1 cellular context compared by ENCODE assay signal in genomic region chr22:37803195-37803635, GRCh38.
A peak's percentile ranks its signal among the peaks of the same experiment; 100 is the strongest.
TF ChIP-seq lines count a peak whose summit lies in the region.

No MANE protein-coding gene starts in this region.

TF ChIP-seq in K562, 482 proteins besides CTCF, POLR2A, EP300 and RAD21 (continued from another document and continues in another):
- TF ChIP-seq HDAC3 (IDR thresholded peaks at IDR 0.05; ENCODE audit: borderline replicate concordance, partially characterized antibody) (peak; percentile 92), FIP1L1 (IDR thresholded peaks at IDR 0.05; ENCODE audit: low read depth, low read length, poor library complexity, severe bottlenecking) (no peak), ZEB2 (IDR thresholded peaks at IDR 0.05) (peak; percentile 86), FOXJ2 (tag; IDR thresholded peaks at IDR 0.05) (no peak; the same call in 1 of the 2 replicates), MAZ (CRISPR knock-in tag; conservative IDR thresholded peaks at IDR 0.05 in 1 of 2, IDR thresholded peaks at IDR 0.05 in 1 of 2) (peak; percentile 31 to 65; a peak in 3 of 4 replicates), LARP7 (IDR thresholded peaks at IDR 0.05) (0 out of 2 replicates have a peak, but pooled peaks have one; percentile 26), FOXK2 (conservative IDR thresholded peaks at IDR 0.05 in 1 of 2, IDR thresholded peaks at IDR 0.05 in 1 of 2; ENCODE audit: low read depth in 2 of 2) (peak; percentile 78 to 98), FOXA3 (CRISPR knock-in tag; conservative IDR thresholded peaks at IDR 0.05 in 1 of 2, IDR thresholded peaks at IDR 0.05 in 1 of 2) (no peak), SREBF2 (CRISPR knock-in tag; IDR thresholded peaks at IDR 0.05) (no peak), KAT8 (IDR thresholded peaks at IDR 0.05; ENCODE audit: low read depth) (no peak), MEF2A (IDR thresholded peaks at IDR 0.05; ENCODE audit: control insufficient read depth, low read depth, low read length) (no peak), DDX20 (tag; IDR thresholded peaks at IDR 0.05; ENCODE audit: low read depth) (no peak), GATAD2A (IDR thresholded peaks at IDR 0.05) (no peak), SMARCC2 (IDR thresholded peaks at IDR 0.05; ENCODE audit: low read depth) (peak; percentile 82), ARID1B (IDR thresholded peaks at IDR 0.05) (peak; percentile 99), ZNF75A (CRISPR knock-in tag; IDR thresholded peaks at IDR 0.05) (no peak), XRCC4 (IDR thresholded peaks at IDR 0.05; ENCODE audit: extremely low read depth, insufficient read depth, insufficient read length) (no peak), HEY1 (CRISPR knock-in tag; IDR thresholded peaks at IDR 0.05; ENCODE audit: borderline replicate concordance) (no peak), MCM7 (IDR thresholded peaks at IDR 0.05) (no peak), CBFA2T2 (conservative IDR thresholded peaks at IDR 0.05) (peak; percentile 92), STAT5B (CRISPR knock-in tag; IDR thresholded peaks at IDR 0.05) (no peak), DIDO1 (tag; IDR thresholded peaks at IDR 0.05; ENCODE audit: low read depth) (no peak), HCFC1 (IDR thresholded peaks at IDR 0.05; ENCODE audit: low read depth, low read length) (no peak), TRIM24 (IDR thresholded peaks at IDR 0.05) (peak; percentile 89), RCOR1 (IDR thresholded peaks at IDR 0.05; ENCODE audit: borderline replicate concordance in 1 of 2, low read depth in 2 of 2, low read length in 2 of 2) (peak in 1 of 2 experiments; percentile 88; a peak in 3 of 4 replicates), PRMT5 (CRISPR knock-in tag; IDR thresholded peaks at IDR 0.05) (no peak), ATF7 (IDR thresholded peaks at IDR 0.05) (peak; percentile 98), SMARCA4 (IDR thresholded peaks at IDR 0.05) (peak; percentile 96), KDM2B (CRISPR knock-in tag; IDR thresholded peaks at IDR 0.05) (no peak), ZNF41 (CRISPR knock-in tag; conservative IDR thresholded peaks at IDR 0.05) (no peak), HNRNPK (IDR thresholded peaks at IDR 0.05; ENCODE audit: low read depth, low read length, poor library complexity, severe bottlenecking) (no peak), POU5F1 (IDR thresholded peaks at IDR 0.05; ENCODE audit: borderline replicate concordance, low read depth, low read length, partially characterized antibody) (no peak), SAP30 (IDR thresholded peaks at IDR 0.05; ENCODE audit: borderline replicate concordance, insufficient read depth, low read depth, low read length, poor library complexity, severe bottlenecking) (no peak), PURB (CRISPR knock-in tag; IDR thresholded peaks at IDR 0.05; ENCODE audit: low read depth) (no peak), KLF6 (CRISPR knock-in tag; IDR thresholded peaks at IDR 0.05; ENCODE audit: borderline replicate concordance) (no peak), IRF9 (tag; IDR thresholded peaks at IDR 0.05) (no peak), NFIC (IDR thresholded peaks at IDR 0.05) (peak; percentile 81), JUN (IDR thresholded peaks at IDR 0.05; ENCODE audit: borderline replicate concordance, low read depth, low read length) (0 out of 2 replicates have a peak, but pooled peaks have one; percentile 21), JUN (CRISPR knock-in tag; IDR thresholded peaks at IDR 0.05; ENCODE audit: borderline replicate concordance) (no peak)
- TF ChIP-seq, protein P1, sequence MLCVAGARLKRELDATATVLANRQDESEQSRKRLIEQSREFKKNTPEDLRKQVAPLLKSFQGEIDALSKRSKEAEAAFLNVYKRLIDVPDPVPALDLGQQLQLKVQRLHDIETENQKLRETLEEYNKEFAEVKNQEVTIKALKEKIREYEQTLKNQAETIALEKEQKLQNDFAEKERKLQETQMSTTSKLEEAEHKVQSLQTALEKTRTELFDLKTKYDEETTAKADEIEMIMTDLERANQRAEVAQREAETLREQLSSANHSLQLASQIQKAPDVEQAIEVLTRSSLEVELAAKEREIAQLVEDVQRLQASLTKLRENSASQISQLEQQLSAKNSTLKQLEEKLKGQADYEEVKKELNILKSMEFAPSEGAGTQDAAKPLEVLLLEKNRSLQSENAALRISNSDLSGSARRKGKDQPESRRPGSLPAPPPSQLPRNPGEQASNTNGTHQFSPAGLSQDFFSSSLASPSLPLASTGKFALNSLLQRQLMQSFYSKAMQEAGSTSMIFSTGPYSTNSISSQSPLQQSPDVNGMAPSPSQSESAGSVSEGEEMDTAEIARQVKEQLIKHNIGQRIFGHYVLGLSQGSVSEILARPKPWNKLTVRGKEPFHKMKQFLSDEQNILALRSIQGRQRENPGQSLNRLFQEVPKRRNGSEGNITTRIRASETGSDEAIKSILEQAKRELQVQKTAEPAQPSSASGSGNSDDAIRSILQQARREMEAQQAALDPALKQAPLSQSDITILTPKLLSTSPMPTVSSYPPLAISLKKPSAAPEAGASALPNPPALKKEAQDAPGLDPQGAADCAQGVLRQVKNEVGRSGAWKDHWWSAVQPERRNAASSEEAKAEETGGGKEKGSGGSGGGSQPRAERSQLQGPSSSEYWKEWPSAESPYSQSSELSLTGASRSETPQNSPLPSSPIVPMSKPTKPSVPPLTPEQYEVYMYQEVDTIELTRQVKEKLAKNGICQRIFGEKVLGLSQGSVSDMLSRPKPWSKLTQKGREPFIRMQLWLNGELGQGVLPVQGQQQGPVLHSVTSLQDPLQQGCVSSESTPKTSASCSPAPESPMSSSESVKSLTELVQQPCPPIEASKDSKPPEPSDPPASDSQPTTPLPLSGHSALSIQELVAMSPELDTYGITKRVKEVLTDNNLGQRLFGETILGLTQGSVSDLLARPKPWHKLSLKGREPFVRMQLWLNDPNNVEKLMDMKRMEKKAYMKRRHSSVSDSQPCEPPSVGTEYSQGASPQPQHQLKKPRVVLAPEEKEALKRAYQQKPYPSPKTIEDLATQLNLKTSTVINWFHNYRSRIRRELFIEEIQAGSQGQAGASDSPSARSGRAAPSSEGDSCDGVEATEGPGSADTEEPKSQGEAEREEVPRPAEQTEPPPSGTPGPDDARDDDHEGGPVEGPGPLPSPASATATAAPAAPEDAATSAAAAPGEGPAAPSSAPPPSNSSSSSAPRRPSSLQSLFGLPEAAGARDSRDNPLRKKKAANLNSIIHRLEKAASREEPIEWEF (CRISPR knock-in tag; IDR thresholded peaks at IDR 0.05), result peak; percentile 55; the same call in 1 of the 2 replicates
- TF ChIP-seq, protein P2, sequence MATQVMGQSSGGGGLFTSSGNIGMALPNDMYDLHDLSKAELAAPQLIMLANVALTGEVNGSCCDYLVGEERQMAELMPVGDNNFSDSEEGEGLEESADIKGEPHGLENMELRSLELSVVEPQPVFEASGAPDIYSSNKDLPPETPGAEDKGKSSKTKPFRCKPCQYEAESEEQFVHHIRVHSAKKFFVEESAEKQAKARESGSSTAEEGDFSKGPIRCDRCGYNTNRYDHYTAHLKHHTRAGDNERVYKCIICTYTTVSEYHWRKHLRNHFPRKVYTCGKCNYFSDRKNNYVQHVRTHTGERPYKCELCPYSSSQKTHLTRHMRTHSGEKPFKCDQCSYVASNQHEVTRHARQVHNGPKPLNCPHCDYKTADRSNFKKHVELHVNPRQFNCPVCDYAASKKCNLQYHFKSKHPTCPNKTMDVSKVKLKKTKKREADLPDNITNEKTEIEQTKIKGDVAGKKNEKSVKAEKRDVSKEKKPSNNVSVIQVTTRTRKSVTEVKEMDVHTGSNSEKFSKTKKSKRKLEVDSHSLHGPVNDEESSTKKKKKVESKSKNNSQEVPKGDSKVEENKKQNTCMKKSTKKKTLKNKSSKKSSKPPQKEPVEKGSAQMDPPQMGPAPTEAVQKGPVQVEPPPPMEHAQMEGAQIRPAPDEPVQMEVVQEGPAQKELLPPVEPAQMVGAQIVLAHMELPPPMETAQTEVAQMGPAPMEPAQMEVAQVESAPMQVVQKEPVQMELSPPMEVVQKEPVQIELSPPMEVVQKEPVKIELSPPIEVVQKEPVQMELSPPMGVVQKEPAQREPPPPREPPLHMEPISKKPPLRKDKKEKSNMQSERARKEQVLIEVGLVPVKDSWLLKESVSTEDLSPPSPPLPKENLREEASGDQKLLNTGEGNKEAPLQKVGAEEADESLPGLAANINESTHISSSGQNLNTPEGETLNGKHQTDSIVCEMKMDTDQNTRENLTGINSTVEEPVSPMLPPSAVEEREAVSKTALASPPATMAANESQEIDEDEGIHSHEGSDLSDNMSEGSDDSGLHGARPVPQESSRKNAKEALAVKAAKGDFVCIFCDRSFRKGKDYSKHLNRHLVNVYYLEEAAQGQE (CRISPR knock-in tag; IDR thresholded peaks at IDR 0.05; ENCODE audit: low read depth), result no peak
- TF ChIP-seq, protein P3, sequence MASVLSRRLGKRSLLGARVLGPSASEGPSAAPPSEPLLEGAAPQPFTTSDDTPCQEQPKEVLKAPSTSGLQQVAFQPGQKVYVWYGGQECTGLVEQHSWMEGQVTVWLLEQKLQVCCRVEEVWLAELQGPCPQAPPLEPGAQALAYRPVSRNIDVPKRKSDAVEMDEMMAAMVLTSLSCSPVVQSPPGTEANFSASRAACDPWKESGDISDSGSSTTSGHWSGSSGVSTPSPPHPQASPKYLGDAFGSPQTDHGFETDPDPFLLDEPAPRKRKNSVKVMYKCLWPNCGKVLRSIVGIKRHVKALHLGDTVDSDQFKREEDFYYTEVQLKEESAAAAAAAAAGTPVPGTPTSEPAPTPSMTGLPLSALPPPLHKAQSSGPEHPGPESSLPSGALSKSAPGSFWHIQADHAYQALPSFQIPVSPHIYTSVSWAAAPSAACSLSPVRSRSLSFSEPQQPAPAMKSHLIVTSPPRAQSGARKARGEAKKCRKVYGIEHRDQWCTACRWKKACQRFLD (CRISPR knock-in tag; IDR thresholded peaks at IDR 0.05), result peak; percentile 87
- TF ChIP-seq, protein P4, sequence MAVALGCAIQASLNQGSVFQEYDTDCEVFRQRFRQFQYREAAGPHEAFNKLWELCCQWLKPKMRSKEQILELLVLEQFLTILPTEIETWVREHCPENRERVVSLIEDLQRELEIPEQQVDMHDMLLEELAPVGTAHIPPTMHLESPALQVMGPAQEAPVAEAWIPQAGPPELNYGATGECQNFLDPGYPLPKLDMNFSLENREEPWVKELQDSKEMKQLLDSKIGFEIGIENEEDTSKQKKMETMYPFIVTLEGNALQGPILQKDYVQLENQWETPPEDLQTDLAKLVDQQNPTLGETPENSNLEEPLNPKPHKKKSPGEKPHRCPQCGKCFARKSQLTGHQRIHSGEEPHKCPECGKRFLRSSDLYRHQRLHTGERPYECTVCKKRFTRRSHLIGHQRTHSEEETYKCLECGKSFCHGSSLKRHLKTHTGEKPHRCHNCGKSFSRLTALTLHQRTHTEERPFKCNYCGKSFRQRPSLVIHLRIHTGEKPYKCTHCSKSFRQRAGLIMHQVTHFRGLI (CRISPR knock-in tag; IDR thresholded peaks at IDR 0.05), result no peak
- TF ChIP-seq, protein P5, sequence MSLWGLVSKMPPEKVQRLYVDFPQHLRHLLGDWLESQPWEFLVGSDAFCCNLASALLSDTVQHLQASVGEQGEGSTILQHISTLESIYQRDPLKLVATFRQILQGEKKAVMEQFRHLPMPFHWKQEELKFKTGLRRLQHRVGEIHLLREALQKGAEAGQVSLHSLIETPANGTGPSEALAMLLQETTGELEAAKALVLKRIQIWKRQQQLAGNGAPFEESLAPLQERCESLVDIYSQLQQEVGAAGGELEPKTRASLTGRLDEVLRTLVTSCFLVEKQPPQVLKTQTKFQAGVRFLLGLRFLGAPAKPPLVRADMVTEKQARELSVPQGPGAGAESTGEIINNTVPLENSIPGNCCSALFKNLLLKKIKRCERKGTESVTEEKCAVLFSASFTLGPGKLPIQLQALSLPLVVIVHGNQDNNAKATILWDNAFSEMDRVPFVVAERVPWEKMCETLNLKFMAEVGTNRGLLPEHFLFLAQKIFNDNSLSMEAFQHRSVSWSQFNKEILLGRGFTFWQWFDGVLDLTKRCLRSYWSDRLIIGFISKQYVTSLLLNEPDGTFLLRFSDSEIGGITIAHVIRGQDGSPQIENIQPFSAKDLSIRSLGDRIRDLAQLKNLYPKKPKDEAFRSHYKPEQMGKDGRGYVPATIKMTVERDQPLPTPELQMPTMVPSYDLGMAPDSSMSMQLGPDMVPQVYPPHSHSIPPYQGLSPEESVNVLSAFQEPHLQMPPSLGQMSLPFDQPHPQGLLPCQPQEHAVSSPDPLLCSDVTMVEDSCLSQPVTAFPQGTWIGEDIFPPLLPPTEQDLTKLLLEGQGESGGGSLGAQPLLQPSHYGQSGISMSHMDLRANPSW (CRISPR knock-in tag; IDR thresholded peaks at IDR 0.05), result no peak
- TF ChIP-seq, protein P6, sequence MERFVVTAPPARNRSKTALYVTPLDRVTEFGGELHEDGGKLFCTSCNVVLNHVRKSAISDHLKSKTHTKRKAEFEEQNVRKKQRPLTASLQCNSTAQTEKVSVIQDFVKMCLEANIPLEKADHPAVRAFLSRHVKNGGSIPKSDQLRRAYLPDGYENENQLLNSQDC (CRISPR knock-in tag; IDR thresholded peaks at IDR 0.05), result no peak
- TF ChIP-seq, protein P7, sequence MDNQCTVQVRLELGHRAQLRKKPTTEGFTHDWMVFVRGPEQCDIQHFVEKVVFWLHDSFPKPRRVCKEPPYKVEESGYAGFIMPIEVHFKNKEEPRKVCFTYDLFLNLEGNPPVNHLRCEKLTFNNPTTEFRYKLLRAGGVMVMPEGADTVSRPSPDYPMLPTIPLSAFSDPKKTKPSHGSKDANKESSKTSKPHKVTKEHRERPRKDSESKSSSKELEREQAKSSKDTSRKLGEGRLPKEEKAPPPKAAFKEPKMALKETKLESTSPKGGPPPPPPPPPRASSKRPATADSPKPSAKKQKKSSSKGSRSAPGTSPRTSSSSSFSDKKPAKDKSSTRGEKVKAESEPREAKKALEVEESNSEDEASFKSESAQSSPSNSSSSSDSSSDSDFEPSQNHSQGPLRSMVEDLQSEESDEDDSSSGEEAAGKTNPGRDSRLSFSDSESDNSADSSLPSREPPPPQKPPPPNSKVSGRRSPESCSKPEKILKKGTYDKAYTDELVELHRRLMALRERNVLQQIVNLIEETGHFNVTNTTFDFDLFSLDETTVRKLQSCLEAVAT (IDR thresholded peaks at IDR 0.05), result no peak
- TF ChIP-seq, protein P8, sequence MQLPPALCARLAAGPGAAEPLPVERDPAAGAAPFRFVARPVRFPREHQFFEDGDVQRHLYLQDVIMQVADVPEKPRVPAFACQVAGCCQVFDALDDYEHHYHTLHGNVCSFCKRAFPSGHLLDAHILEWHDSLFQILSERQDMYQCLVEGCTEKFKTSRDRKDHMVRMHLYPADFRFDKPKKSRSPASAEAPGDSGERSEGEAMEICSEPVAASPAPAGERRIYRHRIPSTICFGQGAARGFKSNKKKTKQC (CRISPR knock-in tag; IDR thresholded peaks at IDR 0.05), result no peak
- TF ChIP-seq, protein P9, sequence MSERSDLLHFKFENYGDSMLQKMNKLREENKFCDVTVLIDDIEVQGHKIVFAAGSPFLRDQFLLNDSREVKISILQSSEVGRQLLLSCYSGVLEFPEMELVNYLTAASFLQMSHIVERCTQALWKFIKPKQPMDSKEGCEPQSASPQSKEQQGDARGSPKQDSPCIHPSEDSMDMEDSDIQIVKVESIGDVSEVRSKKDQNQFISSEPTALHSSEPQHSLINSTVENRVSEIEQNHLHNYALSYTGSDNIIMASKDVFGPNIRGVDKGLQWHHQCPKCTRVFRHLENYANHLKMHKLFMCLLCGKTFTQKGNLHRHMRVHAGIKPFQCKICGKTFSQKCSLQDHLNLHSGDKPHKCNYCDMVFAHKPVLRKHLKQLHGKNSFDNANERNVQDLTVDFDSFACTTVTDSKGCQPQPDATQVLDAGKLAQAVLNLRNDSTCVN (CRISPR knock-in tag; IDR thresholded peaks at IDR 0.05), result no peak
